In the genomic region with DNA sequence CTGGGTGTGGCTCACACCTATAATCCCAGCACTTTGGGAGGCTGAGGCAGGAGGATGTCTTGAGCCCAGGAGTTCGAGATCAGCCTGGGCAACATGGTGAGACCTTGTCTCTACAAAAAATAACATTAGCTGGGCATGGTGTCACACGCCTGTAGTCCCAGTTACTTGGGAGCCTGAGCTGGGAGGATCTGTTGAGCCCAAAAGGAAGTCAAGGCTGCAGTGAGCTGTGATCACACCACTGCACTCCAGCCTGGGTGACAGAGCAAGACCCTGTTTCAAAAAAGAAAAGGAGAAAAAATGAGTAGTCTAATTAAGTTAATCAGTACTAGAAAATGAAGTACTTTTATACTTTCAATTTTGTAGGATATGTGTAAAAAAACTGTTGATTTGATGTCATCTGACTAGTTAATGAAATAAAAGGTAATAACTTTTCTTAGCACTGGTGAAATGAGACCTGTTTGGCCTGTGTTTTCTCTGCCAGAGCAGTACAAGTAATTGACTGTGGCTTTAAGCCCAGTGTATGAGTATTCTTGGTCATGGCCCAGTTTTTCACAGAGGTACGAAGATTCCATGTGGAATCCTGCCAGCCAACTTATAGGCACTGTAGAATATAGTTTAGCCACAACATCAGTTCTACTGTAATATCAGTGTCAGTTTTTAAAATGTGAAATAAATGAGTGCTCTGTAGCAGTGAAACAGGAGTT, we compare ENCODE assay signal across 10 cellular contexts. TPM values are rescaled to one million over a fixed set of nuclear protein-coding genes. Genes with fewer than 3 reads are reported as not detected.
DNase-seq lines count a peak whose midpoint lies in the region; ATAC-seq and TF ChIP-seq lines count a peak whose summit lies in the region.
"Had no signal": no experiment of that assay in that cellular context is flagged by ENCODE, and none has a peak within 500 bp of the region (broad histone marks: within the 10 kb centered on the region; RNA-seq: fewer than 3 reads in every experiment).

No MANE protein-coding gene starts in this region.

- H3K27ac ChIP-seq in upper lobe of right lung: no peak overlapping the region
- H3K27ac ChIP-seq: HL-60 had no signal

- intact Hi-C loops in mucosa of descending colon (cut with DNase I, micrococcal nuclease) (no loop called here), upper lobe of right lung (cut with DNase I) (no loop called here)

- peak; percentile 24 for DNase-seq in EH (ENCODE audit: low read depth)
- DNase-seq in NCI-H446 (lab: John Stamatoyannopoulos, UW): peak; percentile 78 to 91
- DNase-seq in choroid plexus epithelial cell (ENCODE audit: low read depth): peak; percentile 47
- DNase-seq in mucosa of descending colon: peak in 1 of 3 donors; percentile 50
- no peak for DNase-seq in KG1 (lab: John Stamatoyannopoulos, UW)
- no peak for DNase-seq in stimulated activated CD4-positive, alpha-beta T cell treated with anti-CD3 and anti-CD28 coated beads, Interleukin-4, amount 100 ng/mL, for 1 hour
- no peak for DNase-seq in upper lobe of right lung

- H3K4me1 ChIP-seq in mucosa of descending colon (ENCODE audit: low read depth) (peaks cover 11% of the 10 kb centered on the region), upper lobe of right lung (no peaks in the 10 kb centered on the region)

- H3K36me3 ChIP-seq in mucosa of descending colon (ENCODE audit: low read depth) (no peaks in the 10 kb centered on the region), upper lobe of right lung (no peaks in the 10 kb centered on the region)

- H3K4me3 ChIP-seq in choroid plexus epithelial cell (ENCODE audit: low read depth, low read length) (no peak overlapping the region), mucosa of descending colon (no peak overlapping the region), upper lobe of right lung (no peak overlapping the region)
- H3K4me3 ChIP-seq: skin epidermis had no signal

- H3K9me3 ChIP-seq in mucosa of descending colon (no peaks in the 10 kb centered on the region), upper lobe of right lung (no peaks in the 10 kb centered on the region)

- no peak for TF ChIP-seq CTCF in choroid plexus epithelial cell (conservative IDR thresholded peaks at IDR 0.05; ENCODE audit: low read depth, low read length)
- no peak for TF ChIP-seq CTCF in mucosa of descending colon (IDR thresholded peaks at IDR 0.05)
- TF ChIP-seq CTCF in upper lobe of right lung (IDR thresholded peaks at IDR 0.05): no peak

- peak; percentile 56 for ATAC-seq in mucosa of descending colon
- ATAC-seq in GM19455 (IDR thresholded peaks at IDR 0.05; ENCODE audit: unreplicated experiment): no peak
- ATAC-seq in upper lobe of right lung: no peak

- H3K27me3 ChIP-seq in upper lobe of right lung: no peaks in the 10 kb centered on the region

RNA-seq across cellular contexts. Expression of gene MFSD6, which starts 35.8 kb away (rescaled TPM):
- total RNA-seq in mucosa of descending colon (10 to 100 TPM; 58.4 to 73.2 (median 64.1) TPM), upper lobe of right lung (55.8 TPM)

Comparison
In these comparisons a context has a peak if more than half of its experiments do, and no peak if none do; other contexts are left out.
1. DNase-seq: peak in EH (single experiment), NCI-H446 (2 of 2) and choroid plexus epithelial cell (single experiment); none in KG1 (single experiment), stimulated activated CD4-positive, alpha-beta T cell treated with anti-CD3 and anti-CD28 coated beads, Interleukin-4, amount 100 ng/mL, for 1 hour (single experiment) and upper lobe of right lung (single experiment).